ENCODE assay signal across 8 cellular contexts in genomic region chr4:176065365-176066249, GRCh38. TPM values are rescaled to one million over a fixed set of nuclear protein-coding genes. Genes with fewer than 3 reads are reported as not detected.
DNase-seq lines count a peak whose midpoint lies in the region; ATAC-seq and TF ChIP-seq lines count a peak whose summit lies in the region.

Gene WDR17 (plus strand): TSS chr4:176065841. CDS start chr4:176111581, 45,740 bp downstream.

- H3K36me3 ChIP-seq in DOHH2 (ENCODE audit: control insufficient read depth, low read length) (no peaks in the 10 kb centered on the region), MM.1S (replicated peaks; ENCODE audit: insufficient read depth, low read length) (no peaks in the 10 kb centered on the region), neural progenitor cell (no peaks in the 10 kb centered on the region)

- ATAC-seq in foreskin keratinocyte = peak; percentile 95
- ATAC-seq in stimulated activated naive CD8-positive, alpha-beta T cell treated with anti-CD3 and anti-CD28 coated beads, Interleukin-15, amount 100 ng/mL, for 72 hours = peak; percentile 98

- no peaks in the 10 kb centered on the region for H3K27me3 ChIP-seq in DOHH2 (ENCODE audit: control insufficient read depth, low read length)
- H3K27me3 ChIP-seq in MM.1S (replicated peaks; ENCODE audit: insufficient read depth, low read length) = no peaks in the 10 kb centered on the region
- peaks cover 3% of the 10 kb centered on the region for H3K27me3 ChIP-seq in foreskin keratinocyte
- H3K27me3 ChIP-seq in neural progenitor cell = no peaks in the 10 kb centered on the region

- H3K79me2 ChIP-seq in DOHH2 (ENCODE audit: control insufficient read depth, low read length) = no peaks in the 10 kb centered on the region
- H3K79me2 ChIP-seq in MM.1S (ENCODE audit: low read length) = no peaks in the 10 kb centered on the region
- H3K79me2 ChIP-seq in neural progenitor cell (ENCODE audit: low read depth) = no peaks in the 10 kb centered on the region

- TF ChIP-seq CTCF in DOHH2 (IDR thresholded peaks at IDR 0.05; ENCODE audit: low read depth, low read length, poor library complexity, severe bottlenecking) (no peak), MM.1S (IDR thresholded peaks at IDR 0.05; ENCODE audit: low read length) (no peak), foreskin keratinocyte (conservative IDR thresholded peaks at IDR 0.05) (no peak), neural progenitor cell (IDR thresholded peaks at IDR 0.05) (no peak)

- H3K27ac ChIP-seq in DOHH2 (ENCODE audit: low read depth, low read length) = no peak within 1 kb of the TSS
- peak within 1 kb of the TSS; percentile 34; the same call in 1 of the 2 replicates for H3K27ac ChIP-seq in MM.1S (ENCODE audit: low read length)
- H3K27ac ChIP-seq in foreskin keratinocyte = no peak within 1 kb of the TSS
- no peak within 1 kb of the TSS for H3K27ac ChIP-seq in neural progenitor cell

- H3K4me1 ChIP-seq in DOHH2 (ENCODE audit: control insufficient read depth, low read length) = peaks cover 17% of the 10 kb centered on the region
- H3K4me1 ChIP-seq in MM.1S (ENCODE audit: low read length) = no peaks in the 10 kb centered on the region
- no peaks in the 10 kb centered on the region for H3K4me1 ChIP-seq in foreskin keratinocyte
- H3K4me1 ChIP-seq in neural progenitor cell = peaks cover 14% of the 10 kb centered on the region

- H3K4me1 Mint-ChIP-seq in neural progenitor cell = peaks cover 19% of the 10 kb centered on the region
- peaks cover 14% of the 10 kb centered on the region for H3K4me1 Mint-ChIP-seq in stimulated activated naive CD8-positive, alpha-beta T cell treated with anti-CD3 and anti-CD28 coated beads, Interleukin-15, amount 100 ng/mL, for 72 hours

- peak within 1 kb of the TSS; percentile 81 for H2AFZ ChIP-seq in MM.1S (ENCODE audit: low read length)
- H2AFZ ChIP-seq in neural progenitor cell (replicated peaks) = peak within 1 kb of the TSS; percentile 94

- H3K4me3 Mint-ChIP-seq in neural progenitor cell = peak within 1 kb of the TSS; percentile 95
- peak within 1 kb of the TSS; percentile 94 to 98 for H3K4me3 Mint-ChIP-seq in stimulated activated naive CD8-positive, alpha-beta T cell treated with anti-CD3 and anti-CD28 coated beads, Interleukin-15, amount 100 ng/mL, for 72 hours

- peak within 1 kb of the TSS; percentile 91 for H3K27ac Mint-ChIP-seq in neural progenitor cell
- H3K27ac Mint-ChIP-seq in stimulated activated naive CD8-positive, alpha-beta T cell treated with anti-CD3 and anti-CD28 coated beads, Interleukin-15, amount 100 ng/mL, for 72 hours = peak within 1 kb of the TSS; percentile 79 to 97

- H3K36me3 Mint-ChIP-seq in neural progenitor cell = no peaks in the 10 kb centered on the region

- H3K4me3 ChIP-seq in DOHH2 (ENCODE audit: low read length) = peak within 1 kb of the TSS; percentile 84
- peak within 1 kb of the TSS; percentile 70 for H3K4me3 ChIP-seq in MM.1S (ENCODE audit: low read length)
- peak within 1 kb of the TSS; percentile 63 for H3K4me3 ChIP-seq in neural progenitor cell

- no peaks in the 10 kb centered on the region for H3K9me3 Mint-ChIP-seq in neural progenitor cell
- no peaks in the 10 kb centered on the region for H3K9me3 Mint-ChIP-seq in stimulated activated naive CD8-positive, alpha-beta T cell treated with anti-CD3 and anti-CD28 coated beads, Interleukin-15, amount 100 ng/mL, for 72 hours

- H3K9me2 ChIP-seq in DOHH2 (replicated peaks; ENCODE audit: control insufficient read depth, low read length) (no peaks in the 10 kb centered on the region), MM.1S (replicated peaks; ENCODE audit: insufficient read depth, low read length) (no peaks in the 10 kb centered on the region)

- no peaks in the 10 kb centered on the region for H3K27me3 Mint-ChIP-seq in neural progenitor cell (ENCODE audit: insufficient read depth, low read depth)
- peaks cover 15% of the 10 kb centered on the region for H3K27me3 Mint-ChIP-seq in stimulated activated naive CD8-positive, alpha-beta T cell treated with anti-CD3 and anti-CD28 coated beads, Interleukin-15, amount 100 ng/mL, for 72 hours

- no peaks in the 10 kb centered on the region for H4K20me1 ChIP-seq in DOHH2 (ENCODE audit: control insufficient read depth, insufficient read depth, low read depth, low read length)
- H4K20me1 ChIP-seq in MM.1S (ENCODE audit: insufficient read depth, low read length) = no peaks in the 10 kb centered on the region
- no peaks in the 10 kb centered on the region for H4K20me1 ChIP-seq in neural progenitor cell (ENCODE audit: low read depth)

- H3K9me3 ChIP-seq in DOHH2 (ENCODE audit: control insufficient read depth, insufficient read depth, low read length) (no peaks in the 10 kb centered on the region), MM.1S (replicated peaks; ENCODE audit: insufficient read depth, low read length) (no peaks in the 10 kb centered on the region), neural progenitor cell (ENCODE audit: low read depth) (no peaks in the 10 kb centered on the region)

- DNase-seq in H4 (ENCODE audit: low spot score) (peak; percentile 94), MM.1S (peak; percentile 97), SHP77 treated with DMSO at 0.1 percent for 48 hours (lab: John Stamatoyannopoulos, UW) (peak; percentile 77), activated gamma-delta T cell (lab: John Stamatoyannopoulos, UW) (peak; percentile 17), foreskin keratinocyte (peak; percentile 38 to 61), neural progenitor cell (ENCODE audit: low spot score) (peak; percentile 99)
- peak; percentile 78 to 85 for DNase-seq in stimulated activated naive CD8-positive, alpha-beta T cell treated with anti-CD3 and anti-CD28 coated beads, Interleukin-15, amount 100 ng/mL, for 72 hours

- H3F3A ChIP-seq in DOHH2 (ENCODE audit: control insufficient read depth, insufficient read depth) (peaks cover 4% of the 10 kb centered on the region; the same call in 1 of the 2 replicates), MM.1S (ENCODE audit: insufficient read depth, low read length) (peaks cover 6% of the 10 kb centered on the region; the same call in 1 of the 2 replicates), neural progenitor cell (ENCODE audit: low read depth) (peaks cover 6% of the 10 kb centered on the region)

- H3K9ac ChIP-seq in MM.1S (ENCODE audit: low read length) = peak within 1 kb of the TSS; percentile 18; the same call in 1 of the 2 replicates
- no peak within 1 kb of the TSS for H3K9ac ChIP-seq in neural progenitor cell

- H3K4me2 ChIP-seq in DOHH2 (ENCODE audit: low read length) = peak within 1 kb of the TSS; percentile 81
- H3K4me2 ChIP-seq in MM.1S (ENCODE audit: low read depth, low read length) = peak within 1 kb of the TSS; percentile 96
- peak within 1 kb of the TSS; percentile 98 for H3K4me2 ChIP-seq in neural progenitor cell

RNA-seq across cellular contexts. Expression of gene WDR17, which starts in this region (rescaled TPM):
- total RNA-seq in H4 (2014; rRNA removed; shearing (Covaris generic)) = 1.7 and 3.4 TPM in 2 replicates
- total RNA-seq in foreskin keratinocyte (1.1 and 1.3 TPM in 2 replicates), neural progenitor cell (ENCODE audit: low replicate concordance) (4.7 and 9.1 TPM in 2 replicates)
- 0.12 and 0.16 TPM in 2 replicates for polyA plus RNA-seq in foreskin keratinocyte

Comparison
In these comparisons a context has a peak if more than half of its experiments do, and no peak if none do; other contexts are left out.
1. DNase-seq: peak in every context shown above with its lines; median percentile 99 in neural progenitor cell; 97 in MM.1S; 94 in H4; 82 in stimulated activated naive CD8-positive, alpha-beta T cell treated with anti-CD3 and anti-CD28 coated beads, Interleukin-15, amount 100 ng/mL, for 72 hours; 77 in SHP77 treated with DMSO at 0.1 percent for 48 hours; 50 in foreskin keratinocyte; 17 in activated gamma-delta T cell.